ENCODE assay signal across 8 cellular contexts in the genomic region with DNA sequence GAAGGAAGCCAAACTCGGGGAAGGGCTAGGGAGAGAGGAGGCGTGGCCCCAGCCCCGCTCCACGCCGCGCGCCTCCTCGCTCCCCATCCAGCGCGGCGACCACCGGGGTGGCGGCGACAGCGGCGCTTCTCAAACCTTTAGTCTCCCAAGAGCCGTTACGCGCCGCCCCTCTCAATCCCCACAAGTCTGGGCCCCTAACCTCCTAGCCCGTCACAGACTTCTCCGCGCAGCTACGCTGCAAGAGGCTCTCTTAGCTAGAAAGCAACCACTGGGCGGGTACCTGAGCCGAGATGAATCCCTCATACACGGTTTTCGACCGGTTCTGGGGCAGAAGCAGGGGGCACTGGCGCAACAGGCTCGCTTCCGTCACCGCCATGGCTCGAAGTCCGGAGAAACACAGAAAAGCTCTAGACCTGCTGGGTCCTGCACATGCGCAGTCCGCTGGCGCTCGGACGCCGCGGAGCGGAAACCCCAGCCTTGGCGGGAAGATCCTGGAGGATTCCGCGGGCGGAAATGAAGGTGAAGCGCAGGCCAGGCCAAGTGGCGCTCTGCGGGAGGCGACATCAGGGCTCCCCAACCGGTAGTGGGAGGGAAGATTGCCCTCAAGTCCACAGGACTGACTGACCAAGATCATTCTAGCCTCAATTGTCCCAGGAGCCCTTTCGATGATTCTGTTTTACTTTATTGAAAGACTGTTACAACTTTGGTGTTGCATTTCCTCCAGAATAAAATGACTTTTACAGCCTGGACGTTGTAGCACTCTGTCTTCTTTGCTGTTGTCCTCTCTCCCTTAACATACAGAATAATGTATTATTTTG. TPM values are rescaled to one million over a fixed set of nuclear protein-coding genes. Genes with fewer than 3 reads are reported as not detected.
DNase-seq lines count a peak whose midpoint lies in the region; ATAC-seq, FAIRE-seq and TF ChIP-seq lines count a peak whose summit lies in the region.

A gene (minus strand): TSS at position 388 of the 818 bp plus-strand sequence. CDS start 12 bp downstream, at position 376.

- peak within 1 kb of the TSS; percentile 98 for H3K18ac ChIP-seq in H1 (ENCODE audit: extremely low read depth, low read length)

- H3K27ac Mint-ChIP-seq in memory B cell: peak within 1 kb of the TSS; percentile 88

- TF ChIP-seq EP300 in H1 (IDR thresholded peaks at IDR 0.05; ENCODE audit: borderline replicate concordance in 1 of 2, low read depth in 2 of 2, low read length in 2 of 2): no peak

- H3K27ac ChIP-seq in H1 (ENCODE audit: low read depth, low read length): peak within 1 kb of the TSS; percentile 94

- FAIRE-seq in H1 (lab: Jason Lieb, UNC): no peak

- peak in 1 of 2 experiments; percentile 20; a peak in 1 of 4 replicates for TF ChIP-seq RAD21 in H1 (IDR thresholded peaks at IDR 0.05 in 1 of 2, conservative IDR thresholded peaks at IDR 0.05 in 1 of 2; ENCODE audit: low read depth in 2 of 2, low read length in 2 of 2)

- H3K4me1 ChIP-seq in H1 (replicated peaks in 1 of 4; ENCODE audit: control insufficient read depth in 3 of 4, insufficient read depth in 4 of 4, low read length in 3 of 4): peaks cover 0 to 14% (median 9%) of the 10 kb centered on the region in 4 experiments; a peak in 4 of 7 replicates

- H2BK120ac ChIP-seq in H1 (replicated peaks; ENCODE audit: low read depth, low read length): no peak within 1 kb of the TSS

- peaks cover 30% of the 10 kb centered on the region for H3K4me1 Mint-ChIP-seq in memory B cell

- H3K79me2 ChIP-seq in H1 (ENCODE audit: control insufficient read depth in 1 of 2, insufficient read depth in 2 of 2, low read length in 2 of 2): peaks cover 17 to 47% of the 10 kb centered on the region in 2 experiments; a peak in 3 of 4 replicates

- peak within 1 kb of the TSS; percentile 97 for H4K8ac ChIP-seq in H1 (ENCODE audit: extremely low read depth, insufficient read depth, low read length)

- no peaks in the 10 kb centered on the region for H3K79me1 ChIP-seq in H1 (ENCODE audit: low read depth, low read length)

- H3K23ac ChIP-seq in H1 (ENCODE audit: insufficient read length): no peak within 1 kb of the TSS

- H2BK5ac ChIP-seq in H1 (ENCODE audit: low read depth, low read length): peak within 1 kb of the TSS; percentile 94

- no peaks in the 10 kb centered on the region for H4K20me1 ChIP-seq in H1 (replicated peaks in 1 of 2; ENCODE audit: control insufficient read depth in 1 of 2, insufficient read depth in 2 of 2, low read length in 2 of 2)

- no peaks in the 10 kb centered on the region for H3K9me3 Mint-ChIP-seq in memory B cell

- no peaks in the 10 kb centered on the region for H3K36me3 ChIP-seq in H1 (ENCODE audit: control insufficient read depth in 2 of 4, insufficient read depth in 4 of 4, low read length in 3 of 4)

- H3K4me3 Mint-ChIP-seq in memory B cell: peak within 1 kb of the TSS; percentile 96

- H3K23me2 ChIP-seq in H1 (ENCODE audit: low read depth, low read length): peaks cover 3% of the 10 kb centered on the region

- H2AFZ ChIP-seq in H1 (ENCODE audit: low read length): peak within 1 kb of the TSS; percentile 92; the same call in 1 of the 2 replicates

- peak; percentile 66 to 93 for TF ChIP-seq POLR2A in H1 (IDR thresholded peaks at IDR 0.05; ENCODE audit: control extremely low read depth in 1 of 2, low read depth in 2 of 2, low read length in 2 of 2)

- peak within 1 kb of the TSS; percentile 82 to 95 (median 88) for H3K4me3 ChIP-seq in H1 (ENCODE audit: extremely low read depth in 1 of 4, insufficient read depth in 2 of 4, low read depth in 3 of 4, low read length in 4 of 4)

- peak within 1 kb of the TSS; percentile 99 for H4K5ac ChIP-seq in H1 (ENCODE audit: insufficient read length, low read depth, low read length)

- no peaks in the 10 kb centered on the region for H3K9me3 ChIP-seq in H1 (ENCODE audit: insufficient read depth in 2 of 2, low read depth in 1 of 2, low read length in 1 of 2)

- no peak within 1 kb of the TSS for H2BK20ac ChIP-seq in H1 (ENCODE audit: low read length)

- H3K4me2 ChIP-seq in H1 (ENCODE audit: insufficient read depth in 1 of 2, low read depth in 2 of 2, low read length in 2 of 2): peak within 1 kb of the TSS; percentile 74 to 83

- peak within 1 kb of the TSS; percentile 70 for H3K4ac ChIP-seq in H1 (replicated peaks; ENCODE audit: insufficient read length, low read depth, low read length)

- ATAC-seq in GM21360 (IDR thresholded peaks at IDR 0.05; ENCODE audit: unreplicated experiment) (peak; percentile 66), memory B cell (ENCODE audit: low read depth) (peak; percentile 75)

- H2AK5ac ChIP-seq in H1 (ENCODE audit: low read depth, low read length): no peak within 1 kb of the TSS

- TF ChIP-seq CTCF in H1 (IDR thresholded peaks at IDR 0.05; ENCODE audit: control extremely low read depth in 1 of 3, insufficient read depth in 1 of 3, low read depth in 1 of 3, low read length in 3 of 3): no peak

- H3K27me3 Mint-ChIP-seq in memory B cell: peaks cover 3% of the 10 kb centered on the region

- 0 out of 2 replicates have a peak within 1 kb of the TSS, but pooled peaks have one; percentile 36 for H2BK15ac ChIP-seq in H1 (ENCODE audit: low read length)

- peak within 1 kb of the TSS; percentile 96 for H3K56ac ChIP-seq in H1 (replicated peaks; ENCODE audit: insufficient read length, low read depth, low read length)

- CTCF ChIA-PET in H1 (lab: Charles Lee; ENCODE audit: partially characterized antibody): interaction anchor here (0.8 kb wide), 1 partner anchor 20 kb away, joined by 3 read pairs; no protein-coding TSS in a partner anchor

- DNase-seq in COR-L47 (lab: John Stamatoyannopoulos, UW) (peak; percentile 92), HT-29 (ENCODE audit: low spot score) (peak; percentile 94), NOMO-1 treated with DMSO at 0.1 percent for 48 hours (lab: John Stamatoyannopoulos, UW; ENCODE audit: unreplicated experiment) (peak; percentile 54), H1 (ENCODE audit: low read depth in 1 of 2, low spot score in 2 of 2) (peak; percentile 84 to 95), memory B cell (ENCODE audit: low spot score in 2 of 2) (peak; percentile 70 to 71)
- DNase-seq in activated CD8-positive, alpha-beta memory T cell treated with anti-CD3 and anti-CD28 coated beads for 4 hours (ENCODE audit: low read depth in 2 of 2): peak; percentile 34 to 39
- DNase-seq in stimulated activated CD8-positive, alpha-beta memory T cell treated with anti-CD3 and anti-CD28 coated beads, Interleukin-12 subunit alpha, Interleukin-12 subunit beta, amount 100 ng/mL, for 1 hour (ENCODE audit: low read depth): peak; percentile 44

- H3K27me3 ChIP-seq in H1 (replicated peaks in 1 of 4; ENCODE audit: control insufficient read depth in 3 of 4, extremely low read depth in 1 of 4, insufficient read depth in 3 of 4, low read length in 3 of 4): no peaks in the 10 kb centered on the region

- POLR2A ChIA-PET in H1 (lab: Charles Lee; ENCODE audit: partially characterized antibody): interaction anchor here (0.6 to 0.7 kb wide), 2 partner anchors 11 to 185 kb away, joined by 4 to 5 read pairs; no protein-coding TSS in a partner anchor

- H2BK12ac ChIP-seq in H1 (ENCODE audit: low read depth, low read length): no peak within 1 kb of the TSS; the same call in 1 of the 2 replicates

- H4K91ac ChIP-seq in H1 (replicated peaks; ENCODE audit: insufficient read length, low read length): peak within 1 kb of the TSS; percentile 63

- H3K36me3 Mint-ChIP-seq in memory B cell: no peaks in the 10 kb centered on the region

- H3K14ac ChIP-seq in H1 (ENCODE audit: insufficient read length): peak within 1 kb of the TSS; percentile 83

- WGBS in H1 (ENCODE audit: extremely low coverage in 1 of 2, insufficient coverage in 1 of 2, insufficient read length in 1 of 2, insufficient replicate concordance in 2 of 2, low coverage in 1 of 2, low lambda C conversion rate in 2 of 2, missing lambda C conversion rate in 1 of 2), 2 experiments: 4% methylated on average over 52 of the region's 54 CpGs; no CpG with 5 or more reads in 1 of the 2 experiments

- H3K9ac ChIP-seq in H1 (replicated peaks in 1 of 4; ENCODE audit: extremely low read depth in 1 of 4, low read depth in 3 of 4, low read length in 3 of 4): peak within 1 kb of the TSS; percentile 81 to 96 (median 88)

TF ChIP-seq in H1, 55 proteins besides CTCF, POLR2A, EP300 and RAD21 (continues in another document):
- TF ChIP-seq EGR1 (IDR thresholded peaks at IDR 0.05; ENCODE audit: borderline replicate concordance, low read depth, low read length) (no peak), BACH1 (IDR thresholded peaks at IDR 0.05; ENCODE audit: low read length) (no peak; the same call in 1 of the 2 replicates), HDAC6 (IDR thresholded peaks at IDR 0.05; ENCODE audit: low read depth, low read length) (no peak), KDM5A (IDR thresholded peaks at IDR 0.05; ENCODE audit: low read length) (no peak), ASH2L (IDR thresholded peaks at IDR 0.05; ENCODE audit: low read length) (peak; percentile 98), TBP (IDR thresholded peaks at IDR 0.05; ENCODE audit: low read depth, low read length) (peak; percentile 85), SIX5 (IDR thresholded peaks at IDR 0.05; ENCODE audit: low read depth, low read length) (no peak), PHF8 (conservative IDR thresholded peaks at IDR 0.05; ENCODE audit: low read depth, low read length) (peak; percentile 96), JUN (IDR thresholded peaks at IDR 0.05; ENCODE audit: low read depth, low read length) (no peak), CREB1 (IDR thresholded peaks at IDR 0.05) (no peak; the same call in 1 of the 2 replicates), TAF7 (optimal IDR thresholded peaks at IDR 0.05; ENCODE audit: borderline replicate concordance, low read depth, low read length) (peak; percentile 80), GTF2F1 (IDR thresholded peaks at IDR 0.05; ENCODE audit: borderline replicate concordance, low read depth, low read length) (peak; percentile 81; the same call in 1 of the 2 replicates)
- TF ChIP-seq, protein P1, sequence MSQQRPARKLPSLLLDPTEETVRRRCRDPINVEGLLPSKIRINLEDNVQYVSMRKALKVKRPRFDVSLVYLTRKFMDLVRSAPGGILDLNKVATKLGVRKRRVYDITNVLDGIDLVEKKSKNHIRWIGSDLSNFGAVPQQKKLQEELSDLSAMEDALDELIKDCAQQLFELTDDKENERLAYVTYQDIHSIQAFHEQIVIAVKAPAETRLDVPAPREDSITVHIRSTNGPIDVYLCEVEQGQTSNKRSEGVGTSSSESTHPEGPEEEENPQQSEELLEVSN (IDR thresholded peaks at IDR 0.05): peak; percentile 98

RNA-seq across cellular contexts. Expression of the gene that starts here (rescaled TPM):
- 29.0 and 33.3 TPM in 2 replicates for total RNA-seq in HT-29 (2014; rRNA removed; shearing (Covaris generic))
- 53.4 and 55.9 TPM in 2 replicates for total RNA-seq in H1 (2021; fragmentation: NEBNext Ultra II Directional; extraction: Animal tissue kit (Norgen Biotek cat#: 25700))
- 16.9 and 38.7 TPM in 2 replicates for polyA plus RNA-seq in H1 (2011; rRNA removed)
- 46.2 TPM for polyA plus RNA-seq in H1 (2011; cell fraction: cytosol; rRNA removed)
- polyA plus RNA-seq in H1 (2011; cell fraction: nucleus; rRNA removed): 23.4 TPM
- polyA plus RNA-seq in H1 (2012, experiment 1 of 2): 43.1 to 81.2 TPM (median 49.5 TPM) in 4 replicates
- polyA plus RNA-seq in H1 (2012, experiment 2 of 2): 7.4 TPM
- 38.3 TPM for polyA plus RNA-seq in H1 (2013, experiment 1 of 2)
- polyA plus RNA-seq in H1 (2013, experiment 2 of 2): 39.2 TPM
- polyA minus RNA-seq in H1 (2011; rRNA and poly(A)+ RNA removed): 49.0 and 66.1 TPM in 2 replicates
- polyA minus RNA-seq in H1 (2011; cell fraction: cytosol; rRNA and poly(A)+ RNA removed): 35.5 TPM
- polyA minus RNA-seq in H1 (2011; cell fraction: nucleus; rRNA and poly(A)+ RNA removed): 85.6 TPM

Comparison
In these comparisons a context has a peak if more than half of its experiments do, and no peak if none do; other contexts are left out.
1. Peak in every context shown above with its lines: DNase-seq, ATAC-seq, H3K4me3 ChIP-seq and H3K27ac ChIP-seq.
2. DNase-seq: peak in every context shown above with its lines; median percentile 94 in HT-29; 92 in COR-L47; 90 in H1; 70 in memory B cell; 54 in NOMO-1 treated with DMSO at 0.1 percent for 48 hours; 44 in stimulated activated CD8-positive, alpha-beta memory T cell treated with anti-CD3 and anti-CD28 coated beads, Interleukin-12 subunit alpha, Interleukin-12 subunit beta, amount 100 ng/mL, for 1 hour; 36 in activated CD8-positive, alpha-beta memory T cell treated with anti-CD3 and anti-CD28 coated beads for 4 hours.